In genomic region chr13:46799139-46799538, GRCh38 we compare ENCODE assay signal across 26 cellular contexts.
"Had no signal": no experiment of that assay in that cellular context is flagged by ENCODE, and none has a peak within 500 bp of the region (broad histone marks: within the 10 kb centered on the region; RNA-seq: fewer than 3 reads in every experiment).

No MANE protein-coding gene starts in this region.

- H3K9me3 ChIP-seq: colonic mucosa, esophagus squamous epithelium, heart right ventricle, lower lobe of right lung, neutrophil, stomach, thyroid gland, upper lobe of right lung had no signal

- DNase-seq: activated B cell treated with CpG ODN at 0.5 μM for 24 hours; activated CD4-positive, alpha-beta T cell treated with anti-CD3 and anti-CD28 coated beads, Interleukin-2, amount 50 U/mL, for 1 hour; activated CD8-positive, alpha-beta memory T cell treated with anti-CD3 and anti-CD28 coated beads, Interleukin-2, amount 10 ng/mL, durations not matched to agents 7 days and 5 days; activated CD8-positive, alpha-beta T cell treated with anti-CD3 and anti-CD28 coated beads, Interleukin-2, amount 10 ng/mL, durations not matched to agents 7 days and 5 days; activated T-cell treated with anti-CD3 and anti-CD28 coated beads, Interleukin-2, amount 50 U/mL, for 48 hours; colonic mucosa; effector CD8-positive, alpha-beta T cell; esophagus squamous epithelium; foreskin melanocyte; heart right ventricle; lower lobe of right lung; mesendoderm; natural killer cell; stimulated activated naive B cell treated with anti-CD40 and anti-IgM and Interleukin-4, amounts not matched to agents 10 μg/mL and 1 μg/mL and 100 μg/mL, for 72 hours; stomach; T-helper 2 cell; thyroid gland; upper lobe of right lung had no signal

- H3K27me3 Mint-ChIP-seq: activated CD8-positive, alpha-beta memory T cell treated with anti-CD3 and anti-CD28 coated beads, Interleukin-2, amount 10 ng/mL, durations not matched to agents 7 days and 5 days; activated naive CD4-positive, alpha-beta T cell treated with anti-CD3 and anti-CD28 coated beads, Interleukin-2, amount 50 U/mL, for 24 hours; progenitor cell of endocrine pancreas; stimulated activated naive B cell treated with anti-CD40 and anti-IgM and Interleukin-4, amounts not matched to agents 10 μg/mL and 1 μg/mL and 100 μg/mL, for 72 hours had no signal

- H3K36me3 ChIP-seq: colonic mucosa, esophagus squamous epithelium, heart right ventricle, lower lobe of right lung, neutrophil, stomach, thyroid gland, upper lobe of right lung had no signal

- H3K4me3 Mint-ChIP-seq: activated B cell treated with CpG ODN at 0.5 μM for 24 hours; activated CD8-positive, alpha-beta memory T cell treated with anti-CD3 and anti-CD28 coated beads, Interleukin-2, amount 10 ng/mL, durations not matched to agents 7 days and 5 days; activated CD8-positive, alpha-beta T cell treated with anti-CD3 and anti-CD28 coated beads, Interleukin-2, amount 10 ng/mL, durations not matched to agents 7 days and 5 days; activated naive CD4-positive, alpha-beta T cell treated with anti-CD3 and anti-CD28 coated beads, Interleukin-2, amount 50 U/mL, for 24 hours; natural killer cell; stimulated activated naive B cell treated with anti-CD40 and anti-IgM and Interleukin-4, amounts not matched to agents 10 μg/mL and 1 μg/mL and 100 μg/mL, for 72 hours had no signal

- H3K27me3 ChIP-seq: colonic mucosa, esophagus squamous epithelium, heart right ventricle, neutrophil, stomach, thyroid gland, upper lobe of right lung had no signal

- ATAC-seq: activated CD8-positive, alpha-beta memory T cell treated with anti-CD3 and anti-CD28 coated beads, Interleukin-2, amount 10 ng/mL, durations not matched to agents 7 days and 5 days; activated CD8-positive, alpha-beta T cell treated with anti-CD3 and anti-CD28 coated beads, Interleukin-2, amount 10 ng/mL, durations not matched to agents 7 days and 5 days; heart right ventricle; lower lobe of right lung; natural killer cell; sciatic nerve; stimulated activated naive B cell treated with anti-CD40 and anti-IgM and Interleukin-4, amounts not matched to agents 10 μg/mL and 1 μg/mL and 100 μg/mL, for 72 hours; upper lobe of right lung had no signal

- H3K27ac ChIP-seq: colonic mucosa, epithelial cell of prostate, esophagus squamous epithelium, heart right ventricle, lower lobe of right lung, neutrophil, skin epidermis, thyroid gland, upper lobe of right lung had no signal

- H3K36me3 Mint-ChIP-seq: natural killer cell had no signal

- H3K27ac Mint-ChIP-seq: activated B cell treated with CpG ODN at 0.5 μM for 24 hours; activated CD8-positive, alpha-beta memory T cell treated with anti-CD3 and anti-CD28 coated beads, Interleukin-2, amount 10 ng/mL, durations not matched to agents 7 days and 5 days; activated CD8-positive, alpha-beta T cell treated with anti-CD3 and anti-CD28 coated beads, Interleukin-2, amount 10 ng/mL, durations not matched to agents 7 days and 5 days; activated naive CD4-positive, alpha-beta T cell treated with anti-CD3 and anti-CD28 coated beads, Interleukin-2, amount 50 U/mL, for 24 hours; activated T-helper 2 cell treated with anti-CD3 and anti-CD28 coated beads, Interferon-gamma antibody, Interleukin-2, Interleukin-4, amounts not matched to agents 10 μg/mL and 5 μg/mL and 100 μg/mL, durations not matched to agents 14 hours and 24 hours and 36 hours; natural killer cell; progenitor cell of endocrine pancreas; stimulated activated naive B cell treated with anti-CD40 and anti-IgM and Interleukin-4, amounts not matched to agents 10 μg/mL and 1 μg/mL and 100 μg/mL, for 72 hours had no signal

- FAIRE-seq: endometrium had no signal

- H3K4me3 ChIP-seq: colonic mucosa, esophagus squamous epithelium, heart right ventricle, lower lobe of right lung, skin epidermis, stomach, thyroid gland, upper lobe of right lung had no signal
